15 cellular contexts compared by ENCODE assay signal in the genomic region with DNA sequence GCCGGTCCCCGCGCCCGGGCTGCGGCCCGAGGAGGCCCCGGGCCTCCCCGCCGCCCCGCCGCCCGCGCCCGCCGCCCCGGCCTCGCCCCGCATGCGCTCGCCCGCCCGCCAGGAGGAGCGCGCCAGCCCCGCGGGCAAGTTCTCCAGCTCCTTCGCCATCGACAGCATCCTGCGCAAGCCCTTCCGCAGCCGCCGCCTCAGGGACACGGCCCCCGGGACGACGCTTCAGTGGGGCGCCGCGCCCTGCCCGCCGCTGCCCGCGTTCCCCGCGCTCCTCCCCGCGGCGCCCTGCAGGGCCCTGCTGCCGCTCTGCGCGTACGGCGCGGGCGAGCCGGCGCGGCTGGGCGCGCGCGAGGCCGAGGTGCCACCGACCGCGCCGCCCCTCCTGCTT. TPM values are rescaled to one million over a fixed set of nuclear protein-coding genes. Genes with fewer than 3 reads are reported as not detected.
DNase-seq lines count a peak whose midpoint lies in the region; ATAC-seq and TF ChIP-seq lines count a peak whose summit lies in the region.
"Had no signal": no experiment of that assay in that cellular context is flagged by ENCODE, and none has a peak within 500 bp of the region (broad histone marks: within the 10 kb centered on the region; RNA-seq: fewer than 3 reads in every experiment).

No MANE protein-coding gene starts in this region.

- peaks cover 0 to 61% of the 10 kb centered on the region in 2 donors for H3K27me3 ChIP-seq in breast epithelium
- H3K27me3 ChIP-seq in upper lobe of right lung: peaks cover 26% of the 10 kb centered on the region
- peaks cover 75% of the 10 kb centered on the region for H3K27me3 ChIP-seq in A673 (replicated peaks; ENCODE audit: insufficient read depth, low read depth, low read length, poor library complexity)

- DNase-seq in activated T-cell treated with anti-CD3 and anti-CD28 coated beads, Interleukin-2, amount 50 U/mL, for 72 hours: no peak
- DNase-seq in activated T-cell treated with anti-CD3 and anti-CD28 coated beads, Interleukin-2, amount 50 U/mL, for 24 hours: no peak
- DNase-seq in breast epithelium (ENCODE audit: low spot score in 2 of 2) (no peak), iPS-NIHi11 (ENCODE audit: low spot score) (peak; percentile 46), upper lobe of right lung (peak; percentile 72), islet precursor cell (no peak), A673 (ENCODE audit: low spot score) (no peak), NCI-H82 (lab: John Stamatoyannopoulos, UW) (no peak)
- DNase-seq: activated naive CD4-positive, alpha-beta T cell treated with Interleukin-2 at 50 U/mL for 16 hours; cortex of kidney; DMS79; midbrain; NCI-H2081 treated with DMSO at 0.1 percent for 48 hours; T-cell had no signal

- POLR2A ChIA-PET in A673 (lab: Charles Lee; ENCODE audit: low non-redundant PET): no interaction called here

- CTCF ChIA-PET in A673 (lab: Charles Lee): no interaction called here

- intact Hi-C loops in breast epithelium (cut with DNase I; ENCODE audit: low total_unique reads) (no loop called here), upper lobe of right lung (cut with DNase I) (loop anchor here (10.0 kb wide), 1 partner anchor 71 kb away; a partner anchor contains a TSS), A673 (cut with micrococcal nuclease; ENCODE audit: unreplicated experiment) (no loop called here)

- H3K27ac ChIP-seq in breast epithelium (no peak overlapping the region), upper lobe of right lung (peak overlapping the region; percentile 84), A673 (ENCODE audit: low read depth, low read length, poor library complexity, severe bottlenecking) (no peak overlapping the region)

- H3K4me1 Mint-ChIP-seq in activated T-cell treated with anti-CD3 and anti-CD28 coated beads, Interleukin-2, amount 50 U/mL, for 72 hours (ENCODE audit: low read depth): peaks cover 40% of the 10 kb centered on the region
- peaks cover 27% of the 10 kb centered on the region for H3K4me1 Mint-ChIP-seq in activated T-cell treated with anti-CD3 and anti-CD28 coated beads, Interleukin-2, amount 50 U/mL, for 24 hours (ENCODE audit: low read depth)

- H3K4me3 Mint-ChIP-seq in activated T-cell treated with anti-CD3 and anti-CD28 coated beads, Interleukin-2, amount 50 U/mL, for 72 hours: peak overlapping the region; percentile 71 to 72
- no peak overlapping the region for H3K4me3 Mint-ChIP-seq in activated T-cell treated with anti-CD3 and anti-CD28 coated beads, Interleukin-2, amount 50 U/mL, for 24 hours

- no peaks in the 10 kb centered on the region for H3K36me3 ChIP-seq in breast epithelium
- no peaks in the 10 kb centered on the region for H3K36me3 ChIP-seq in upper lobe of right lung
- no peaks in the 10 kb centered on the region for H3K36me3 ChIP-seq in A673 (ENCODE audit: insufficient read depth, low read length, poor library complexity, severe bottlenecking)

- ATAC-seq in activated T-cell treated with anti-CD3 and anti-CD28 coated beads, Interleukin-2, amount 50 U/mL, for 72 hours (replicated peaks in 1 of 2): peak in 1 of 2 donors; percentile 12
- ATAC-seq in upper lobe of right lung: no peak
- ATAC-seq: T-cell had no signal

- peaks cover 63% of the 10 kb centered on the region for H3K27me3 Mint-ChIP-seq in activated T-cell treated with anti-CD3 and anti-CD28 coated beads, Interleukin-2, amount 50 U/mL, for 72 hours (ENCODE audit: low read depth)
- H3K27me3 Mint-ChIP-seq in activated T-cell treated with anti-CD3 and anti-CD28 coated beads, Interleukin-2, amount 50 U/mL, for 24 hours: peaks cover 70% of the 10 kb centered on the region

- H3K36me3 Mint-ChIP-seq in activated T-cell treated with anti-CD3 and anti-CD28 coated beads, Interleukin-2, amount 50 U/mL, for 72 hours (ENCODE audit: insufficient read depth in 2 of 2): peaks cover 4 to 5% of the 10 kb centered on the region in 2 donors
- H3K36me3 Mint-ChIP-seq in activated T-cell treated with anti-CD3 and anti-CD28 coated beads, Interleukin-2, amount 50 U/mL, for 24 hours (ENCODE audit: low read depth): no peaks in the 10 kb centered on the region
- H3K36me3 Mint-ChIP-seq: T-cell had no signal

- TF ChIP-seq CTCF in breast epithelium (IDR thresholded peaks at IDR 0.05) (no peak), upper lobe of right lung (IDR thresholded peaks at IDR 0.05) (no peak), A673 (conservative IDR thresholded peaks at IDR 0.05; ENCODE audit: low read depth, low read length) (no peak)

- no peaks in the 10 kb centered on the region for H3K9me3 ChIP-seq in breast epithelium
- H3K9me3 ChIP-seq in upper lobe of right lung: no peaks in the 10 kb centered on the region
- no peaks in the 10 kb centered on the region for H3K9me3 ChIP-seq in A673 (ENCODE audit: low read depth, low read length, poor library complexity, severe bottlenecking)

- H3K9me3 Mint-ChIP-seq in activated T-cell treated with anti-CD3 and anti-CD28 coated beads, Interleukin-2, amount 50 U/mL, for 72 hours: no peaks in the 10 kb centered on the region
- H3K9me3 Mint-ChIP-seq in activated T-cell treated with anti-CD3 and anti-CD28 coated beads, Interleukin-2, amount 50 U/mL, for 24 hours: no peaks in the 10 kb centered on the region
- H3K9me3 Mint-ChIP-seq: T-cell had no signal

- no TSS peak for BruUV-seq in A673 (replicated peaks; lab: Mats Ljungman, UMichigan)

- no peak for TF ChIP-seq POLR2A in breast epithelium (IDR thresholded peaks at IDR 0.05)

- H3K4me1 ChIP-seq in breast epithelium (peaks cover 0 to 6% of the 10 kb centered on the region in 2 donors), upper lobe of right lung (no peaks in the 10 kb centered on the region), A673 (ENCODE audit: insufficient read depth, low read length, poor library complexity, severe bottlenecking) (peaks cover 9% of the 10 kb centered on the region)

- H3K4me3 ChIP-seq in breast epithelium (peak overlapping the region in 2 of 3 donors; percentile 52 to 61), upper lobe of right lung (peak overlapping the region; percentile 58), A673 (ENCODE audit: low read depth, low read length, poor library complexity, severe bottlenecking) (no peak overlapping the region)

- no peak overlapping the region for H3K27ac Mint-ChIP-seq in activated T-cell treated with anti-CD3 and anti-CD28 coated beads, Interleukin-2, amount 50 U/mL, for 72 hours
- H3K27ac Mint-ChIP-seq in activated T-cell treated with anti-CD3 and anti-CD28 coated beads, Interleukin-2, amount 50 U/mL, for 24 hours: no peak overlapping the region
- H3K27ac Mint-ChIP-seq: T-cell had no signal

RNA-seq across cellular contexts. Expression of a gene that starts 1.5 kb away (rescaled TPM):
- not detected for total RNA-seq in activated T-cell treated with anti-CD3 and anti-CD28 coated beads, Interleukin-2, amount 50 U/mL, for 72 hours
- 1 to 10 TPM in 1 of 3 donors, under 1 TPM in 1, not detected in 1; 0.16 to 1.5 TPM for total RNA-seq in breast epithelium
- 12.3 TPM for total RNA-seq in upper lobe of right lung
- total RNA-seq in A673 (2021): not detected in 2 replicates
- total RNA-seq: posterior vena cava had no signal

Comparison
In these comparisons a context has a peak if more than half of its experiments do, and no peak if none do; other contexts are left out.
1. DNase-seq: peak in iPS-NIHi11 (single experiment) and upper lobe of right lung (single experiment); none in activated T-cell treated with anti-CD3 and anti-CD28 coated beads, Interleukin-2, amount 50 U/mL, for 72 hours (0 of 2), activated T-cell treated with anti-CD3 and anti-CD28 coated beads, Interleukin-2, amount 50 U/mL, for 24 hours (single experiment), breast epithelium (0 of 2), islet precursor cell (single experiment), A673 (single experiment) and NCI-H82 (single experiment).